ENCODE assay signal across 8 cellular contexts in the genomic region with DNA sequence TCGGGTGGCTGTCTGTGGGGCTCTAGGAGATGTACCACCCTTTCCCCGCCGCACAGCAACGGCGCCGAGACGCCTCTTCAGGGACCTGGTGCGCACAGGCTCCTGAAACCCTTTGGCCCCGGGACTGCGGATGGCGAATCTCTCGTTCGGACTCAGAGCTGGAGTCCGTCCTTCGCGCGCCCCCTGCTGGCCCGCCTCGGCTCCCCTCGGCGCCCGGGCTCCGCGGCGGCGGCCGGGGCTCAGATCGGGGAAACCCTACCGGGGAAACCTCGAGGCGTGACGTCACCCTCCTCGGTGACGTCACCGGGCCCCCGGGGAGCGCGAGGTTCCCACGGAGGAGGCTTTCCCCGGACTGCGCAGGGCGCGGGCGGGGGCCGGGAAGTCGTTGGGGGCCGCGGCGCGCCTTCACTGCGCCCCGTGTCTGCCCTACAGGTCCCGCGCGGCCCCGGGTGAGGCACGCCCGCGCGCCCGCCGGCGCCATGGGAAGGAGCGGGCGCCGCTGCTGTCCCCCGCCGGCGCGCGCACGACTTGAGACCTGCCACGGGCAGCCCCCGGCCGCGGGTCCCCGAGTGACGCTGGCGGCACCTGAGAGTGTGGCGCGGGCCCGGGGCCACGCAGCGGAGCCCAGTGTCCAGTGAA. TPM values are rescaled to one million over a fixed set of nuclear protein-coding genes. Genes with fewer than 3 reads are reported as not detected.
DNase-seq lines count a peak whose midpoint lies in the region; ATAC-seq lines count a peak whose summit lies in the region.

No MANE protein-coding gene starts in this region.

- H3K4me3 ChIP-seq in CD8-positive, alpha-beta memory T cell (ENCODE audit: low read length): peak overlapping the region; percentile 59
- no peak overlapping the region for H3K4me3 ChIP-seq in endocrine pancreas (ENCODE audit: control insufficient read depth, insufficient read depth, low read length)

- H3K27ac ChIP-seq in CD8-positive, alpha-beta memory T cell (ENCODE audit: low read depth, low read length): peak overlapping the region; percentile 87

- POLR2A ChIA-PET in CD8-positive, alpha-beta memory T cell (lab: Charles Lee): interaction anchor here (0.6 to 6.8 kb wide), 15 partner anchors 9 to 453 kb away, joined by 3 to 112 read pairs (median 11); partner anchors contain the start of genes GRK6, PDLIM7 and PRR7

- peak overlapping the region; percentile 57 for H3K9ac ChIP-seq in endocrine pancreas (ENCODE audit: control insufficient read depth, insufficient read depth, low read length)

- no peaks in the 10 kb centered on the region for H3K9me3 ChIP-seq in CD8-positive, alpha-beta memory T cell (ENCODE audit: low read length)
- no peaks in the 10 kb centered on the region for H3K9me3 ChIP-seq in endocrine pancreas (ENCODE audit: control insufficient read depth, low read length)

- ATAC-seq in GM19438 (IDR thresholded peaks at IDR 0.05; ENCODE audit: low read depth, unreplicated experiment): peak; percentile 31
- ATAC-seq in HG03565 (IDR thresholded peaks at IDR 0.05; ENCODE audit: unreplicated experiment): peak; percentile 40

- no peaks in the 10 kb centered on the region for H3K36me3 ChIP-seq in CD8-positive, alpha-beta memory T cell (ENCODE audit: insufficient read depth, low read length)
- no peaks in the 10 kb centered on the region for H3K36me3 ChIP-seq in endocrine pancreas (ENCODE audit: control insufficient read depth, insufficient read depth, low read length)

- H3K4me1 ChIP-seq in CD8-positive, alpha-beta memory T cell (ENCODE audit: insufficient read depth, low read length): peaks cover 20% of the 10 kb centered on the region
- no peaks in the 10 kb centered on the region for H3K4me1 ChIP-seq in endocrine pancreas (ENCODE audit: control insufficient read depth, insufficient read depth, low read length)

- no peaks in the 10 kb centered on the region for H3K27me3 ChIP-seq in CD8-positive, alpha-beta memory T cell (ENCODE audit: insufficient read depth, low read length, poor library complexity, severe bottlenecking)
- H3K27me3 ChIP-seq in endocrine pancreas (ENCODE audit: control insufficient read depth, insufficient read depth, low read length): no peaks in the 10 kb centered on the region

- peaks cover 0 to 4% of the 10 kb centered on the region in 2 donors for H3K27me3 Mint-ChIP-seq in CD8-positive, alpha-beta memory T cell

- peaks cover 0 to 8% (median 2%) of the 10 kb centered on the region in 3 donors for H3K36me3 Mint-ChIP-seq in CD8-positive, alpha-beta memory T cell

- CTCF ChIA-PET in CD8-positive, alpha-beta memory T cell (lab: Charles Lee): interaction anchor here (0.9 to 20.8 kb wide), 33 partner anchors 10 to 146 kb away, joined by 3 to 326 read pairs (median 7); partner anchors contain the start of genes DBN1, DDX41, F12 and GRK6

- H3K9me3 Mint-ChIP-seq in CD8-positive, alpha-beta memory T cell: no peaks in the 10 kb centered on the region

- H3K27ac Mint-ChIP-seq in CD8-positive, alpha-beta memory T cell: peak overlapping the region in 7 of 8 donors; percentile 66 to 97 (median 85)

- H3K4me3 Mint-ChIP-seq in CD8-positive, alpha-beta memory T cell: peak overlapping the region; percentile 46 to 93 (median 89)

- peak; percentile 90 to 97 (median 95) for DNase-seq in CD8-positive, alpha-beta memory T cell
- peak; percentile 85 for DNase-seq in NK-92 treated with Interleukin-12 subunit alpha and Interleukin-12 subunit beta, amount 100 ng/mL, for 24 hours (lab: John Stamatoyannopoulos, UW)
- DNase-seq in activated CD8-positive, alpha-beta memory T cell treated with anti-CD3 and anti-CD28 coated beads, Interleukin-2, amount 50 U/mL, for 1 hour (ENCODE audit: extremely low read depth): peak; percentile 70
- DNase-seq in mesenteric fat pad (ENCODE audit: low spot score): peak; percentile 99
- peak; percentile 91 for DNase-seq in stimulated activated CD8-positive, alpha-beta memory T cell treated with anti-CD3 and anti-CD28 coated beads, Interleukin-15, amount 100 ng/mL, for 1 hour (ENCODE audit: low read depth)

- H3K4me1 Mint-ChIP-seq in CD8-positive, alpha-beta memory T cell: peaks cover 19 to 32% (median 19%) of the 10 kb centered on the region in 3 donors

RNA-seq across cellular contexts. Expression of gene PRR7, which starts 7.9 kb away (rescaled TPM):
- 10 to 100 TPM; 14.7 to 15.3 TPM for total RNA-seq in CD8-positive, alpha-beta memory T cell
- polyA plus RNA-seq in CD8-positive, alpha-beta memory T cell: 22.1 TPM
- total RNA-seq in mesenteric fat pad: 1.00 TPM

RNA-seq across cellular contexts. Expression of gene DBN1, which starts 18.9 kb away (rescaled TPM):
- total RNA-seq in CD8-positive, alpha-beta memory T cell: 10 to 100 TPM; 47.9 to 50.5 TPM
- 28.1 TPM for polyA plus RNA-seq in CD8-positive, alpha-beta memory T cell
- total RNA-seq in mesenteric fat pad: 44.3 TPM

RNA-seq across cellular contexts. Expression of gene GRK6, which starts 28.0 kb away (rescaled TPM):
- total RNA-seq in CD8-positive, alpha-beta memory T cell: 100 to 1,000 TPM; 180 to 185 TPM
- 201 TPM for polyA plus RNA-seq in CD8-positive, alpha-beta memory T cell
- total RNA-seq in mesenteric fat pad: 30.1 TPM

RNA-seq across cellular contexts. Expression of gene PDLIM7, which starts 42.9 kb away (rescaled TPM):
- total RNA-seq in CD8-positive, alpha-beta memory T cell: 10 to 100 TPM; 28.4 to 30.4 TPM
- polyA plus RNA-seq in CD8-positive, alpha-beta memory T cell: 6.0 TPM
- 58.8 TPM for total RNA-seq in mesenteric fat pad

RNA-seq across cellular contexts. Expression of gene F12, which starts 45.2 kb away (rescaled TPM):
- total RNA-seq in CD8-positive, alpha-beta memory T cell: 10 to 100 TPM in 1 of 2 experiments, 1 to 10 TPM in 1; 9.2 to 10.3 TPM
- 1.9 TPM for polyA plus RNA-seq in CD8-positive, alpha-beta memory T cell
- not detected for total RNA-seq in mesenteric fat pad
